Comparison of ENCODE assay signal across 12 cellular contexts in the genomic region with DNA sequence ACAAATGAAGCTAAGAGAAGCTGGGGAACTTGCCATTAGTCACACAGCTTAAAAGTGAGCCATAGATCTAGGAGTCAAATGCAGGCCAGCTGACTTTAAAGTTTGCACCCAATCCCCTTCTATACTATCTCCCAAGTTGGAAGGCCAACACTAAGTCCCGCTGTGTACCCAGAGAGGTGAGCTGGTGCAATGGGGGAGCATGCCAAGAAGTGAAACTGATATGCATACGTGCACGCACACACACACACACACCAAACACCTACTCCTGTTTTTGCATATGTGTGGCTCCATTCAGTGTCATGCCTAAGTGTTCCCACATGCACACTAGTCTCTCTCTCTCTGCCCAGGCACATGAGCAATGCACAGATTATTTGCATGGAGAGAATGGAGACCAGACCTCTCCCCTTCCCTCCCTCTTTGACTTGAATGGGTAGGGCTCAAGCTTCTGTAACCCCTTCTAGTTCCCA. TPM values are rescaled to one million over a fixed set of nuclear protein-coding genes. Genes with fewer than 3 reads are reported as not detected.
DNase-seq lines count a peak whose midpoint lies in the region; ATAC-seq and TF ChIP-seq lines count a peak whose summit lies in the region.
"Had no signal": no experiment of that assay in that cellular context is flagged by ENCODE, and none has a peak within 500 bp of the region (broad histone marks: within the 10 kb centered on the region; RNA-seq: fewer than 3 reads in every experiment).

No MANE protein-coding gene starts in this region.

- H3K9me3 ChIP-seq in smooth muscle cell (replicated peaks; ENCODE audit: low read depth), result no peaks in the 10 kb centered on the region

- no peak overlapping the region for H3K9ac ChIP-seq in smooth muscle cell (ENCODE audit: low read depth)

- H3K27me3 Mint-ChIP-seq in activated naive CD4-positive, alpha-beta T cell treated with anti-CD3 and anti-CD28 coated beads, Interleukin-2, amount 10 ng/mL, durations not matched to agents 7 days and 5 days, result peaks cover 96% of the 10 kb centered on the region

- peaks cover 19% of the 10 kb centered on the region for H3K27me3 ChIP-seq in smooth muscle cell (ENCODE audit: low read depth)

- no peaks in the 10 kb centered on the region for H3K79me2 ChIP-seq in smooth muscle cell (ENCODE audit: low read depth)

- no peak for TF ChIP-seq CTCF in smooth muscle cell (IDR thresholded peaks at IDR 0.05; ENCODE audit: borderline replicate concordance, insufficient read depth, poor library complexity, severe bottlenecking)

- peaks cover 3% of the 10 kb centered on the region for H3K4me1 ChIP-seq in smooth muscle cell (ENCODE audit: low read depth)

- H4K20me1 ChIP-seq in smooth muscle cell (ENCODE audit: low read depth), result no peaks in the 10 kb centered on the region

- DNase-seq in germinal center (ENCODE audit: low spot score) (peak; percentile 62), NCI-H345 (lab: John Stamatoyannopoulos, UW) (no peak), globus pallidus (ENCODE audit: low spot score) (no peak), smooth muscle cell (lab: John Stamatoyannopoulos, UW; ENCODE audit: unreplicated experiment) (no peak)
- DNase-seq in activated naive CD4-positive, alpha-beta T cell treated with anti-CD3 and anti-CD28 coated beads, Interleukin-2, amount 10 ng/mL, durations not matched to agents 7 days and 5 days, result no peak
- DNase-seq: effector memory CD8-positive, alpha-beta T cell; Kasumi-1 had no signal

- H3K36me3 Mint-ChIP-seq in activated naive CD4-positive, alpha-beta T cell treated with anti-CD3 and anti-CD28 coated beads, Interleukin-2, amount 10 ng/mL, durations not matched to agents 7 days and 5 days, result no peaks in the 10 kb centered on the region

- no peak overlapping the region for H3K4me2 ChIP-seq in smooth muscle cell

- H3F3A ChIP-seq in smooth muscle cell (ENCODE audit: low read depth), result no peaks in the 10 kb centered on the region

- CTCF ChIA-PET in activated naive CD4-positive, alpha-beta T cell treated with anti-CD3 and anti-CD28 coated beads, Interleukin-2, amount 10 ng/mL, durations not matched to agents 7 days and 5 days (lab: Charles Lee), result interaction anchor here (4.8 to 7.4 kb wide), 2 partner anchors 10 to 12 kb away, joined by 52 to 70 read pairs; no protein-coding TSS in a partner anchor

- no peak overlapping the region for H3K27ac ChIP-seq in smooth muscle cell (ENCODE audit: low read depth)

- H3K4me3 Mint-ChIP-seq in activated naive CD4-positive, alpha-beta T cell treated with anti-CD3 and anti-CD28 coated beads, Interleukin-2, amount 10 ng/mL, durations not matched to agents 7 days and 5 days, result no peak overlapping the region
- H3K4me3 Mint-ChIP-seq: effector memory CD8-positive, alpha-beta T cell; stimulated activated naive CD8-positive, alpha-beta T cell treated with anti-CD3 and anti-CD28 coated beads, Interleukin-15, Interleukin-2, amounts not matched to agents 100 ng/mL and 50 ng/mL, for 24 hours had no signal

- H2AFZ ChIP-seq in smooth muscle cell (ENCODE audit: low read depth), result no peak overlapping the region

- peaks cover 2% of the 10 kb centered on the region for H3K4me1 Mint-ChIP-seq in activated naive CD4-positive, alpha-beta T cell treated with anti-CD3 and anti-CD28 coated beads, Interleukin-2, amount 10 ng/mL, durations not matched to agents 7 days and 5 days

- no peaks in the 10 kb centered on the region for H3K36me3 ChIP-seq in smooth muscle cell (ENCODE audit: low read depth)

- WGBS in smooth muscle cell (ENCODE audit: low lambda C conversion rate), result 80% methylated on average over 3 of the region's 3 CpGs

- no peak overlapping the region for H3K27ac Mint-ChIP-seq in activated naive CD4-positive, alpha-beta T cell treated with anti-CD3 and anti-CD28 coated beads, Interleukin-2, amount 10 ng/mL, durations not matched to agents 7 days and 5 days
- H3K27ac Mint-ChIP-seq: stimulated activated naive CD8-positive, alpha-beta T cell treated with anti-CD3 and anti-CD28 coated beads, Interleukin-15, Interleukin-2, amounts not matched to agents 100 ng/mL and 50 ng/mL, for 24 hours had no signal

- H3K9me3 Mint-ChIP-seq in activated naive CD4-positive, alpha-beta T cell treated with anti-CD3 and anti-CD28 coated beads, Interleukin-2, amount 10 ng/mL, durations not matched to agents 7 days and 5 days, result no peaks in the 10 kb centered on the region
- H3K9me3 Mint-ChIP-seq: effector memory CD8-positive, alpha-beta T cell; stimulated activated naive CD8-positive, alpha-beta T cell treated with anti-CD3 and anti-CD28 coated beads, Interleukin-15, Interleukin-2, amounts not matched to agents 100 ng/mL and 50 ng/mL, for 24 hours had no signal

- no peak overlapping the region for H3K4me3 ChIP-seq in smooth muscle cell

- ATAC-seq in GM18861 (IDR thresholded peaks at IDR 0.05; ENCODE audit: unreplicated experiment) (peak; percentile 64), GM21526 (IDR thresholded peaks at IDR 0.05; ENCODE audit: low FRiP score, unreplicated experiment) (peak; percentile 50), HG03280 (IDR thresholded peaks at IDR 0.05; ENCODE audit: unreplicated experiment) (peak; percentile 48)
- ATAC-seq: effector memory CD8-positive, alpha-beta T cell had no signal

RNA-seq across cellular contexts. Expression of gene WNT10A, which starts 5.4 kb away (rescaled TPM):
- total RNA-seq in smooth muscle cell, result 3.5 and 3.6 TPM in 2 replicates
- polyA plus RNA-seq in smooth muscle cell, result 2.3 and 21.2 TPM in 2 replicates

RNA-seq across cellular contexts. Expression of gene WNT6, which starts 26.4 kb away (rescaled TPM):
- 9.3 and 12.1 TPM in 2 replicates for total RNA-seq in smooth muscle cell
- 7.9 and 44.6 TPM in 2 replicates for polyA plus RNA-seq in smooth muscle cell

RNA-seq across cellular contexts. Expression of gene PRKAG3, which starts 54.4 kb away (rescaled TPM):
- not detected in 2 replicates for total RNA-seq in smooth muscle cell
- polyA plus RNA-seq in smooth muscle cell, result not detected in 2 replicates
- total RNA-seq: kidney epithelial cell had no signal
